Comparison of ENCODE assay signal across 13 cellular contexts in genomic region chr4:180150818-180151217, GRCh38.
DNase-seq lines count a peak whose midpoint lies in the region; ATAC-seq and TF ChIP-seq lines count a peak whose summit lies in the region.
"Had no signal": no experiment of that assay in that cellular context is flagged by ENCODE, and none has a peak within 500 bp of the region (broad histone marks: within the 10 kb centered on the region; RNA-seq: fewer than 3 reads in every experiment).

No MANE protein-coding gene starts in this region.

- no peak for ATAC-seq in HG03460 (IDR thresholded peaks at IDR 0.05; ENCODE audit: unreplicated experiment)
- ATAC-seq: activated T-cell treated with anti-CD3 and anti-CD28 coated beads, Interleukin-2, amount 50 U/mL, for 4 hours had no signal

- no peak overlapping the region for H3K4me3 ChIP-seq in GM12865 (ENCODE audit: low read depth, low read length)
- H3K4me3 ChIP-seq in Loucy (ENCODE audit: low read length, poor library complexity, severe bottlenecking), result no peak overlapping the region
- no peak overlapping the region for H3K4me3 ChIP-seq in WERI-Rb-1 (ENCODE audit: low read depth, low read length)
- no peak overlapping the region for H3K4me3 ChIP-seq in neural cell (ENCODE audit: low read length)
- H3K4me3 ChIP-seq in tibial artery, result no peak overlapping the region
- H3K4me3 ChIP-seq: SJSA1 had no signal

- no peak overlapping the region for H3K4me2 ChIP-seq in Loucy (ENCODE audit: low read depth, low read length, poor library complexity, severe bottlenecking)
- H3K4me2 ChIP-seq in neural cell (ENCODE audit: low read length), result no peak overlapping the region

- intact Hi-C loops in tibial artery (cut with DNase I; ENCODE audit: low total_unique reads), result no loop called here

- H3K36me3 ChIP-seq in Loucy (ENCODE audit: insufficient read depth, low read length) (no peaks in the 10 kb centered on the region), WERI-Rb-1 (no peaks in the 10 kb centered on the region), neural cell (ENCODE audit: insufficient read depth, low read length) (no peaks in the 10 kb centered on the region), tibial artery (no peaks in the 10 kb centered on the region)
- H3K36me3 ChIP-seq: SJSA1 had no signal

- H3K9me3 ChIP-seq in Loucy (ENCODE audit: insufficient read depth, low read depth, low read length) (no peaks in the 10 kb centered on the region), WERI-Rb-1 (ENCODE audit: severe bottlenecking) (no peaks in the 10 kb centered on the region), neural cell (ENCODE audit: low read length) (no peaks in the 10 kb centered on the region), tibial artery (no peaks in the 10 kb centered on the region)
- H3K9me3 ChIP-seq: SJSA1 had no signal

- H3K27ac ChIP-seq in WERI-Rb-1 (no peak overlapping the region), neural cell (ENCODE audit: low read length) (no peak overlapping the region), tibial artery (no peak overlapping the region)
- H3K27ac ChIP-seq: epithelial cell of prostate, SJSA1 had no signal

- H2AFZ ChIP-seq in Loucy (ENCODE audit: low read length) (no peak overlapping the region), neural cell (ENCODE audit: low read depth, low read length) (no peak overlapping the region)

- H3K9ac ChIP-seq in Loucy (ENCODE audit: low read depth, low read length, poor library complexity, severe bottlenecking) (no peak overlapping the region), neural cell (ENCODE audit: low read length) (no peak overlapping the region)

- H3K27me3 ChIP-seq in Loucy (ENCODE audit: insufficient read depth, low read length, poor library complexity, severe bottlenecking), result no peaks in the 10 kb centered on the region
- no peaks in the 10 kb centered on the region for H3K27me3 ChIP-seq in WERI-Rb-1 (ENCODE audit: insufficient read depth, low read depth, severe bottlenecking)
- no peaks in the 10 kb centered on the region for H3K27me3 ChIP-seq in neural cell (ENCODE audit: insufficient read depth, low read depth, low read length)
- H3K27me3 ChIP-seq in tibial artery, result no peaks in the 10 kb centered on the region
- H3K27me3 ChIP-seq: SJSA1 had no signal

- H3F3A ChIP-seq in Loucy (ENCODE audit: low read depth), result no peaks in the 10 kb centered on the region
- H3F3A ChIP-seq in neural cell (ENCODE audit: insufficient read depth, low read length, poor library complexity, severe bottlenecking), result no peaks in the 10 kb centered on the region

- no peak for DNase-seq in GM12865 (ENCODE audit: low read depth)
- DNase-seq in WERI-Rb-1, result no peak
- no peak for DNase-seq in NCI-H2029 treated with DMSO at 0.1 percent for 48 hours (lab: John Stamatoyannopoulos, UW)
- no peak for DNase-seq in SHP77 (lab: John Stamatoyannopoulos, UW)
- DNase-seq in tibial artery, result no peak
- DNase-seq: activated T-cell treated with anti-CD3 and anti-CD28 coated beads, Interleukin-2, amount 50 U/mL, for 4 hours; mesendoderm; stimulated activated CD4-positive, alpha-beta T cell treated with anti-CD3 and anti-CD28 coated beads, Interleukin-2, amount 100 ng/mL, for 24 hours had no signal

- TF ChIP-seq RAD21 in neural cell (conservative IDR thresholded peaks at IDR 0.05), result peak; percentile 61

- no peaks in the 10 kb centered on the region for H3K4me1 ChIP-seq in Loucy (ENCODE audit: insufficient read depth, low read length, poor library complexity, severe bottlenecking)
- no peaks in the 10 kb centered on the region for H3K4me1 ChIP-seq in tibial artery
- H3K4me1 ChIP-seq: SJSA1 had no signal

- H4K20me1 ChIP-seq in Loucy (ENCODE audit: insufficient read depth, low read length, poor library complexity, severe bottlenecking) (no peaks in the 10 kb centered on the region), neural cell (ENCODE audit: insufficient read depth) (no peaks in the 10 kb centered on the region)

- H3K9me2 ChIP-seq in Loucy (replicated peaks; ENCODE audit: low read depth, low read length) (no peaks in the 10 kb centered on the region), neural cell (ENCODE audit: insufficient read depth, low read length) (no peaks in the 10 kb centered on the region)

- TF ChIP-seq CTCF in GM12865 (IDR thresholded peaks at IDR 0.05; ENCODE audit: insufficient read depth, low read depth, low read length, missing control alignments) (peak; percentile 24), Loucy (conservative IDR thresholded peaks at IDR 0.05; ENCODE audit: low read length) (peak; percentile 54), WERI-Rb-1 (IDR thresholded peaks at IDR 0.05; ENCODE audit: low read depth, low read length) (peak; percentile 38), neural cell (IDR thresholded peaks at IDR 0.05; ENCODE audit: poor library complexity, severe bottlenecking) (peak; percentile 66), tibial artery (IDR thresholded peaks at IDR 0.05) (no peak)

- no peak for TF ChIP-seq EP300 in neural cell (conservative IDR thresholded peaks at IDR 0.05; ENCODE audit: poor library complexity, severe bottlenecking)

- H3K79me2 ChIP-seq in Loucy (ENCODE audit: insufficient read depth, low read length), result no peaks in the 10 kb centered on the region
- H3K79me2 ChIP-seq in neural cell (replicated peaks; ENCODE audit: insufficient read depth, low read length), result no peaks in the 10 kb centered on the region

TF ChIP-seq in neural cell, 6 proteins besides CTCF, POLR2A, EP300 and RAD21:
- TF ChIP-seq MXI1 (conservative IDR thresholded peaks at IDR 0.05; ENCODE audit: poor library complexity, severe bottlenecking) (no peak), SMC3 (conservative IDR thresholded peaks at IDR 0.05; ENCODE audit: poor library complexity) (peak; percentile 67)

Comparison
In these comparisons a context has a peak if more than half of its experiments do, and no peak if none do; other contexts are left out.
1. CTCF ChIP-seq: peak in GM12865 (single experiment), Loucy (single experiment), WERI-Rb-1 (single experiment) and neural cell (single experiment); none in tibial artery (0 of 2).